ENCODE assay signal across 8 cellular contexts in the genomic region with DNA sequence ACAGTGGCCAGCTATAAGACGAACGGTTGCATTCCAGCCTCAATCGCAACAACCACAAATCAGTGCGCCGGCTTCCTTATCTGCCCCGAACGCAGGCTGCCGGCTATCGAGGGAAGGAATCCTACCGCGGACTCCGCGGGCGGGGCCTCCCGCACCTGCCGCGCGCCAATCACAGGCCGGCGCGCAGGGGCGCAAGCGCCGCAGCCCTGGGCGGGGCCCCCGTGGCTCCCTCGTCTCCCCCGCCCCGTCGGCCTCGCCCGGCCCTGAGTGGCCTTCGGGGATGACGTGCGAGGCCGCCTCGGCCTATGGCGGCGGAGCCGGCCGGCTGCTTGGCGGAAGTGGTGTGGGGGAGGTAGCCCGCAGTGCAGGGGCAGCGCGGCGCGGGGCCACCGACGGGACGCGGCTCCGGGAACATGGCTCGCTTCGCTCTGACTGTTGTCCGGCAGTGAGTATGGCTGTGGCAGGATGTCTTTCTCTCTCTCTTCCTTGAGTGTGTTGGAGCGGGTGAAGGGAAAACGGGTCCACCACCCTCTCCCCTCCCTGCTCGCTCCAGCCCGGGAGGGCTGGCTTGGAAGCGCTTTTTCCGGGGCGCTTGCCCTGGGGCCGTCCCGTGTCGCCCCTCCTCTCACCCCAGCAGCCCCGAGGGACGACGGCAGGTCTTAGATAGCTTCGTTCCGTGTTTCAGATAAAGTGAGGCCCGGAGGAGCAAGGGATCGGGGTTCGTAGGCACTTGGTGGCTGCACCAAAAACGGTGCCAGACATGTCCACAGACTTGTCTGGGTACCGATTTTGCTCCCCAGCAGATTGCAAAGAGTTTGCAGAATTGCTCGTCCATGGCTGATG. TPM values are rescaled to one million over a fixed set of nuclear protein-coding genes. Genes with fewer than 3 reads are reported as not detected.
A peak's percentile ranks its signal among the peaks of the same experiment; 100 is the strongest.
DNase-seq lines count a peak whose midpoint lies in the region; ATAC-seq and TF ChIP-seq lines count a peak whose summit lies in the region.

A gene with protein sequence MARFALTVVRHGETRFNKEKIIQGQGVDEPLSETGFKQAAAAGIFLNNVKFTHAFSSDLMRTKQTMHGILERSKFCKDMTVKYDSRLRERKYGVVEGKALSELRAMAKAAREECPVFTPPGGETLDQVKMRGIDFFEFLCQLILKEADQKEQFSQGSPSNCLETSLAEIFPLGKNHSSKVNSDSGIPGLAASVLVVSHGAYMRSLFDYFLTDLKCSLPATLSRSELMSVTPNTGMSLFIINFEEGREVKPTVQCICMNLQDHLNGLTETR (plus strand): TSS at position 355 of the 843 bp plus-strand sequence. CDS start 59 bp downstream, at position 414.

- H2BK15ac ChIP-seq in IMR-90 (ENCODE audit: low read depth, low read length) = no peak within 1 kb of the TSS; the same call in 2 of the 3 replicates

- H4K91ac ChIP-seq in IMR-90 (ENCODE audit: insufficient read depth, low read depth, low read length) = peak within 1 kb of the TSS; percentile 73

- no peak for TF ChIP-seq CTCF in IMR-90 (conservative IDR thresholded peaks at IDR 0.05; ENCODE audit: low read depth, low read length)
- no peak for TF ChIP-seq CTCF in OCI-LY7 (conservative IDR thresholded peaks at IDR 0.05; ENCODE audit: low read length)
- no peak for TF ChIP-seq CTCF in epithelial cell of esophagus (IDR thresholded peaks at IDR 0.05; ENCODE audit: insufficient read depth, low read depth, low read length, missing control alignments)

- peak within 1 kb of the TSS; percentile 66; the same call in 1 of the 2 replicates for H3K18ac ChIP-seq in IMR-90 (ENCODE audit: low read depth, low read length)

- no peak for TF ChIP-seq RAD21 in IMR-90 (IDR thresholded peaks at IDR 0.05; ENCODE audit: low read length)

- POLR2A ChIA-PET in IMR-90 (lab: Charles Lee; ENCODE audit: unreplicated experiment) = interaction anchor here (0.6 kb wide), 1 partner anchor 204 kb away, joined by 3 read pairs; no protein-coding TSS in a partner anchor
- POLR2A ChIA-PET in OCI-LY7 (lab: Charles Lee) = interaction anchor here (0.7 to 2.0 kb wide), 4 partner anchors 10 to 1158 kb away, joined by 3 to 5 read pairs (median 4); no protein-coding TSS in a partner anchor

- peaks cover 48% of the 10 kb centered on the region; the same call in 1 of the 2 replicates for H3K79me2 ChIP-seq in OCI-LY7 (ENCODE audit: insufficient read depth, low read depth, low read length)

- H4K8ac ChIP-seq in IMR-90 (ENCODE audit: low read depth in 2 of 2, low read length in 2 of 2) = peak within 1 kb of the TSS; percentile 85 to 94

- WGBS in IMR-90 (ENCODE audit: extremely low coverage in 2 of 2, insufficient read length in 1 of 2), 2 experiments = 2% methylated on average over 27 of the region's 76 CpGs; no CpG with 5 or more reads in 1 of the 2 experiments

- peak within 1 kb of the TSS; percentile 81 for H3K23ac ChIP-seq in IMR-90 (ENCODE audit: low read depth, low read length)

- in situ Hi-C loops in IMR-90 (cut with MboI; ENCODE audit: low sequenced_read_pairs) = no loop called here

- ATAC-seq in GM21529 (IDR thresholded peaks at IDR 0.05; ENCODE audit: unreplicated experiment) (peak; percentile 95), IMR-90 (ENCODE audit: low read depth) (peak; percentile 100)

- H3K4me3 ChIP-seq in IMR-90 (ENCODE audit: insufficient read depth, low read depth, low read length) (peak within 1 kb of the TSS; percentile 94), OCI-LY7 (ENCODE audit: low read depth, low read length, poor library complexity, severe bottlenecking) (peak within 1 kb of the TSS; percentile 85), epithelial cell of esophagus (ENCODE audit: low read length) (peak within 1 kb of the TSS; percentile 98), mononuclear cell (ENCODE audit: low read length) (peak within 1 kb of the TSS; percentile 95)

- intact Hi-C loops in IMR-90 (cut with micrococcal nuclease) = loop anchor here (5.0 kb wide), 1 partner anchor 216 kb away; a partner anchor contains a TSS
- intact Hi-C loops in OCI-LY7 (cut with micrococcal nuclease; ENCODE audit: unreplicated experiment) = loop anchor here (5.0 kb wide), 2 partner anchors 216 to 449 kb away; a partner anchor contains a TSS

- H3K4me1 ChIP-seq in IMR-90 (ENCODE audit: control insufficient read depth, insufficient read depth, low read length) = peaks cover 2% of the 10 kb centered on the region; the same call in 1 of the 2 replicates
- H3K4me1 ChIP-seq in OCI-LY7 (ENCODE audit: insufficient read depth, low read length, poor library complexity, severe bottlenecking) = peaks cover 23% of the 10 kb centered on the region
- H3K4me1 ChIP-seq in mononuclear cell (ENCODE audit: insufficient read depth, low read length) = peaks cover 35% of the 10 kb centered on the region

- peak within 1 kb of the TSS; percentile 80 for H2AK9ac ChIP-seq in IMR-90 (replicated peaks; ENCODE audit: low read depth, low read length, poor library complexity)

- no peaks in the 10 kb centered on the region; the same call in 1 of the 2 replicates for H3K9me1 ChIP-seq in IMR-90 (ENCODE audit: insufficient read depth, low read length)

- H3K9me3 ChIP-seq in IMR-90 (ENCODE audit: control insufficient read depth, insufficient read depth, low read length) (no peaks in the 10 kb centered on the region), OCI-LY7 (ENCODE audit: low read length) (no peaks in the 10 kb centered on the region), mononuclear cell (ENCODE audit: low read depth, low read length) (no peaks in the 10 kb centered on the region)

- H4K5ac ChIP-seq in IMR-90 (ENCODE audit: low read depth, low read length) = peak within 1 kb of the TSS; percentile 26

- peak within 1 kb of the TSS; percentile 53 for H2BK120ac ChIP-seq in IMR-90 (ENCODE audit: low read depth, low read length)

- no peak within 1 kb of the TSS for H2BK20ac ChIP-seq in IMR-90 (ENCODE audit: low read depth, low read length)

- CTCF ChIA-PET in IMR-90 (lab: Yijun Ruan, JAX) = no interaction called here
- CTCF ChIA-PET in OCI-LY7 (lab: Charles Lee; ENCODE audit: unreplicated experiment) = no interaction called here

- H4K20me1 ChIP-seq in IMR-90 (ENCODE audit: insufficient read depth, low read length) = no peaks in the 10 kb centered on the region; the same call in 1 of the 2 replicates
- H4K20me1 ChIP-seq in OCI-LY7 (ENCODE audit: insufficient read depth, low read length) = 0 out of 2 replicates have a peak, but pooled peaks cover 4% of the 10 kb centered on the region

- peak; percentile 63 for DNase-seq in DMS 273 treated with DMSO at 0.1 percent for 48 hours (lab: John Stamatoyannopoulos, UW)
- peak; percentile 93 for DNase-seq in IMR-90
- DNase-seq in OCI-LY7 (ENCODE audit: low spot score) = peak; percentile 96
- DNase-seq in activated T-cell treated with anti-CD3 and anti-CD28 coated beads for 24 hours (ENCODE audit: low read depth) = peak; percentile 89
- peak; percentile 97 for DNase-seq in epithelial cell of esophagus (ENCODE audit: low read depth)
- DNase-seq in stimulated activated CD8-positive, alpha-beta memory T cell treated with anti-CD3 and anti-CD28 coated beads, Interleukin-2, amount 100 ng/mL, for 48 hours (ENCODE audit: low read depth in 2 of 2) = peak; percentile 87 to 93

- peak within 1 kb of the TSS; percentile 78 for H2BK5ac ChIP-seq in IMR-90 (ENCODE audit: low read depth, low read length, poor library complexity, severe bottlenecking)

- peak within 1 kb of the TSS; percentile 98 for H2AFZ ChIP-seq in IMR-90 (replicated peaks; ENCODE audit: low read length, poor library complexity)
- peak within 1 kb of the TSS; percentile 99 for H2AFZ ChIP-seq in OCI-LY7 (ENCODE audit: low read length)

- no peak within 1 kb of the TSS; the same call in 1 of the 2 replicates for H2AK5ac ChIP-seq in IMR-90 (ENCODE audit: low read depth, low read length)

- H3K27me3 ChIP-seq in IMR-90 (ENCODE audit: control insufficient read depth, insufficient read depth, low read length) (no peaks in the 10 kb centered on the region), mononuclear cell (ENCODE audit: insufficient read depth, low read length) (no peaks in the 10 kb centered on the region)

- H3K14ac ChIP-seq in IMR-90 (replicated peaks; ENCODE audit: low read depth, low read length) = peak within 1 kb of the TSS; percentile 76

- H3K4ac ChIP-seq in IMR-90 (ENCODE audit: low read depth, low read length) = peak within 1 kb of the TSS; percentile 91

- no TSS peak for BruUV-seq in IMR-90 (replicated peaks; lab: Mats Ljungman, UMichigan)
- TSS peak; percentile 77 for BruUV-seq in OCI-LY7 (replicated peaks; lab: Mats Ljungman, UMichigan)

- H3K9ac ChIP-seq in IMR-90 (ENCODE audit: low read depth, low read length) = peak within 1 kb of the TSS; percentile 89

- H3K4me2 ChIP-seq in IMR-90 (ENCODE audit: low read depth, low read length) (peak within 1 kb of the TSS; percentile 86), OCI-LY7 (ENCODE audit: low read length) (peak within 1 kb of the TSS; percentile 88)

- H3K9me2 ChIP-seq in OCI-LY7 (ENCODE audit: insufficient read depth, low read length) = no peaks in the 10 kb centered on the region

- H3K56ac ChIP-seq in IMR-90 (ENCODE audit: extremely low read depth, insufficient read depth, low read length) = peak within 1 kb of the TSS; percentile 67

- H3K79me1 ChIP-seq in IMR-90 (ENCODE audit: low read depth in 1 of 2, low read length in 2 of 2) = peaks cover 21 to 27% of the 10 kb centered on the region in 2 experiments; a peak in 3 of 4 replicates

- H3K36me3 ChIP-seq in IMR-90 (ENCODE audit: control insufficient read depth, insufficient read depth, low read length) (peaks cover 3% of the 10 kb centered on the region; the same call in 1 of the 2 replicates), OCI-LY7 (ENCODE audit: insufficient read depth, low read length) (peaks cover 18% of the 10 kb centered on the region)

- peak; percentile 95 for TF ChIP-seq POLR2A in IMR-90 (IDR thresholded peaks at IDR 0.05; ENCODE audit: low read depth, low read length)

- peak within 1 kb of the TSS; percentile 89 for H3K27ac ChIP-seq in IMR-90 (ENCODE audit: insufficient read depth, low read length)
- H3K27ac ChIP-seq in OCI-LY7 (ENCODE audit: low read depth, low read length, poor library complexity, severe bottlenecking) = peak within 1 kb of the TSS; percentile 59

- dilution Hi-C loops in IMR-90 (cut with HindIII; ENCODE audit: low sequenced_read_pairs, unreplicated experiment) = no loop called here

TF ChIP-seq in IMR-90, 13 proteins besides CTCF, POLR2A, EP300 and RAD21 (continues in another document):
- TF ChIP-seq RFX5 (IDR thresholded peaks at IDR 0.05; ENCODE audit: low read depth, low read length) (no peak; the same call in 1 of the 2 replicates), RCOR1 (IDR thresholded peaks at IDR 0.05; ENCODE audit: insufficient replicate concordance, low read length) (peak; percentile 52), SMC3 (IDR thresholded peaks at IDR 0.05; ENCODE audit: low read depth, low read length) (no peak)

RNA-seq across cellular contexts. Expression of the gene that starts here (rescaled TPM):
- total RNA-seq in IMR-90 (2012; rRNA removed) = 7.3 and 13.9 TPM in 2 replicates
- polyA plus RNA-seq in IMR-90 (2012; rRNA removed) = 9.2 and 13.7 TPM in 2 replicates
- polyA plus RNA-seq in IMR-90 (2012; cell fraction: cytosol; rRNA removed) = 1.3 and 2.7 TPM in 2 replicates
- 0.30 and 5.4 TPM in 2 replicates for polyA plus RNA-seq in IMR-90 (2012; cell fraction: nucleus; rRNA removed; ENCODE audit: low replicate concordance)
- 8.0 and 15.4 TPM in 2 replicates for total RNA-seq in OCI-LY7 (2014; rRNA removed; shearing (Covaris generic))
- total RNA-seq in OCI-LY7 (2022) = 18.2 and 24.7 TPM in 2 replicates
- total RNA-seq in mononuclear cell = 9.8 TPM

Comparison
In these comparisons a context has a peak if more than half of its experiments do, and no peak if none do; other contexts are left out.
1. Peak in every context shown above with its lines: DNase-seq, ATAC-seq, H3K4me3 ChIP-seq and H3K27ac ChIP-seq.